Comparison of ENCODE assay signal across 13 cellular contexts in genomic region chr15:60212536-60212935, GRCh38.
DNase-seq lines count a peak whose midpoint lies in the region; ATAC-seq and TF ChIP-seq lines count a peak whose summit lies in the region.
"Had no signal": no experiment of that assay in that cellular context is flagged by ENCODE, and none has a peak within 500 bp of the region (broad histone marks: within the 10 kb centered on the region; RNA-seq: fewer than 3 reads in every experiment).

No MANE protein-coding gene starts in this region.

- no TSS peak for BruUV-seq in MCF 10A (replicated peaks; lab: Mats Ljungman, UMichigan)

- intact Hi-C loops in MCF 10A (cut with micrococcal nuclease): no loop called here
- intact Hi-C loops in breast epithelium (cut with DNase I; ENCODE audit: low total_unique reads): no loop called here
- intact Hi-C loops in activated T-helper 1 cell treated with anti-CD3 and anti-CD28 coated beads, Interleukin-12 subunit alpha, Interleukin-12 subunit beta, Interleukin-2, Interleukin-4 antibody, amounts not matched to agents 30 ng/mL and 10 ng/mL and 1 ng/mL, durations not matched to agents 14 hours and 24 hours and 36 hours (cut with micrococcal nuclease): loop anchor here (10.0 kb wide), 1 partner anchor 112 kb away; no protein-coding TSS in a partner anchor

- peaks cover 13% of the 10 kb centered on the region for H3K4me1 Mint-ChIP-seq in MCF 10A (ENCODE audit: insufficient read depth, unreplicated experiment)
- no peaks in the 10 kb centered on the region for H3K4me1 Mint-ChIP-seq in CD8-positive, alpha-beta memory T cell
- no peaks in the 10 kb centered on the region for H3K4me1 Mint-ChIP-seq in activated T-helper 1 cell treated with anti-CD3 and anti-CD28 coated beads, Interleukin-12 subunit alpha, Interleukin-12 subunit beta, Interleukin-2, Interleukin-4 antibody, amounts not matched to agents 30 ng/mL and 10 ng/mL and 1 ng/mL, durations not matched to agents 14 hours and 24 hours and 36 hours (ENCODE audit: low read depth)

- H3K9me3 Mint-ChIP-seq in MCF 10A (ENCODE audit: unreplicated experiment): no peaks in the 10 kb centered on the region
- H3K9me3 Mint-ChIP-seq in CD8-positive, alpha-beta memory T cell: peaks cover 0 to 2% (median 0%) of the 10 kb centered on the region in 5 donors
- no peaks in the 10 kb centered on the region for H3K9me3 Mint-ChIP-seq in activated T-helper 1 cell treated with anti-CD3 and anti-CD28 coated beads, Interleukin-12 subunit alpha, Interleukin-12 subunit beta, Interleukin-2, Interleukin-4 antibody, amounts not matched to agents 30 ng/mL and 10 ng/mL and 1 ng/mL, durations not matched to agents 14 hours and 24 hours and 36 hours
- H3K9me3 Mint-ChIP-seq: T-helper 1 cell treated with Interleukin-12 subunit alpha and Interleukin-12 subunit beta and Interleukin-4 antibody, amounts not matched to agents 30 μg/mL and 1 μg/mL, for 36 hours; type B pancreatic cell had no signal

- H3K27me3 ChIP-seq in breast epithelium: peaks cover 0 to 7% of the 10 kb centered on the region in 2 donors
- peaks cover 3% of the 10 kb centered on the region for H3K27me3 ChIP-seq in CD8-positive, alpha-beta memory T cell (ENCODE audit: insufficient read depth, low read length, poor library complexity, severe bottlenecking)

- no peak for ATAC-seq in HG02884 (IDR thresholded peaks at IDR 0.05; ENCODE audit: unreplicated experiment)

- no peak overlapping the region for H3K4me3 Mint-ChIP-seq in MCF 10A (ENCODE audit: unreplicated experiment)
- no peak overlapping the region for H3K4me3 Mint-ChIP-seq in CD8-positive, alpha-beta memory T cell
- H3K4me3 Mint-ChIP-seq in activated T-helper 1 cell treated with anti-CD3 and anti-CD28 coated beads, Interleukin-12 subunit alpha, Interleukin-12 subunit beta, Interleukin-2, Interleukin-4 antibody, amounts not matched to agents 30 ng/mL and 10 ng/mL and 1 ng/mL, durations not matched to agents 14 hours and 24 hours and 36 hours: no peak overlapping the region
- H3K4me3 Mint-ChIP-seq: T-helper 1 cell treated with Interleukin-12 subunit alpha and Interleukin-12 subunit beta and Interleukin-4 antibody, amounts not matched to agents 30 μg/mL and 1 μg/mL, for 36 hours; type B pancreatic cell had no signal

- H3K36me3 Mint-ChIP-seq in MCF 10A (ENCODE audit: insufficient read depth, unreplicated experiment): no peaks in the 10 kb centered on the region
- H3K36me3 Mint-ChIP-seq in CD8-positive, alpha-beta memory T cell: no peaks in the 10 kb centered on the region
- H3K36me3 Mint-ChIP-seq in activated T-helper 1 cell treated with anti-CD3 and anti-CD28 coated beads, Interleukin-12 subunit alpha, Interleukin-12 subunit beta, Interleukin-2, Interleukin-4 antibody, amounts not matched to agents 30 ng/mL and 10 ng/mL and 1 ng/mL, durations not matched to agents 14 hours and 24 hours and 36 hours (ENCODE audit: low read depth): no peaks in the 10 kb centered on the region
- H3K36me3 Mint-ChIP-seq: type B pancreatic cell had no signal

- TF ChIP-seq POLR2A in breast epithelium (IDR thresholded peaks at IDR 0.05): no peak

- H3K36me3 ChIP-seq in breast epithelium: no peaks in the 10 kb centered on the region
- no peaks in the 10 kb centered on the region for H3K36me3 ChIP-seq in CD8-positive, alpha-beta memory T cell (ENCODE audit: insufficient read depth, low read length)

- H3K27me3 Mint-ChIP-seq in MCF 10A (ENCODE audit: insufficient read depth, unreplicated experiment): no peaks in the 10 kb centered on the region
- peaks cover 3 to 55% of the 10 kb centered on the region in 2 donors for H3K27me3 Mint-ChIP-seq in CD8-positive, alpha-beta memory T cell
- peaks cover 36% of the 10 kb centered on the region for H3K27me3 Mint-ChIP-seq in activated T-helper 1 cell treated with anti-CD3 and anti-CD28 coated beads, Interleukin-12 subunit alpha, Interleukin-12 subunit beta, Interleukin-2, Interleukin-4 antibody, amounts not matched to agents 30 ng/mL and 10 ng/mL and 1 ng/mL, durations not matched to agents 14 hours and 24 hours and 36 hours (ENCODE audit: insufficient read depth)

- CTCF ChIA-PET in MCF 10A (lab: Yijun Ruan, JAX): interaction anchor here (0.6 to 2.7 kb wide), 5 partner anchors 10 to 466 kb away, joined by 3 to 12 read pairs (median 3); no protein-coding TSS in a partner anchor
- CTCF ChIA-PET in CD8-positive, alpha-beta memory T cell (lab: Charles Lee): interaction anchor here (1.7 kb wide), 1 partner anchor 12 kb away, joined by 3 read pairs; no protein-coding TSS in a partner anchor

- H3K4me1 ChIP-seq in breast epithelium: no peaks in the 10 kb centered on the region
- no peaks in the 10 kb centered on the region for H3K4me1 ChIP-seq in CD8-positive, alpha-beta memory T cell (ENCODE audit: insufficient read depth, low read length)
- H3K4me1 ChIP-seq: parathyroid adenoma had no signal

- POLR2A ChIA-PET in MCF 10A (lab: Yijun Ruan, JAX): no interaction called here
- POLR2A ChIA-PET in CD8-positive, alpha-beta memory T cell (lab: Charles Lee): no interaction called here

- H3K4me3 ChIP-seq in breast epithelium (no peak overlapping the region), choroid plexus epithelial cell (ENCODE audit: low read depth, low read length) (no peak overlapping the region)
- no peak overlapping the region for H3K4me3 ChIP-seq in CD8-positive, alpha-beta memory T cell (ENCODE audit: low read length)

- peak; percentile 25 for DNase-seq in MCF 10A (ENCODE audit: unreplicated experiment)
- no peak for DNase-seq in breast epithelium (ENCODE audit: low spot score in 2 of 2)
- peak; percentile 30 for DNase-seq in NCI-H69 (lab: John Stamatoyannopoulos, UW)
- peak; percentile 3 for DNase-seq in choroid plexus epithelial cell (ENCODE audit: low read depth)
- no peak for DNase-seq in GM10266 (ENCODE audit: extremely low spot score)
- no peak for DNase-seq in CD8-positive, alpha-beta memory T cell
- DNase-seq in activated T-helper 1 cell treated with anti-CD3 and anti-CD28 coated beads, Interleukin-12 subunit alpha, Interleukin-12 subunit beta, Interleukin-2, Interleukin-4 antibody, amounts not matched to agents 30 ng/mL and 10 ng/mL and 1 ng/mL, durations not matched to agents 14 hours and 24 hours and 36 hours (ENCODE audit: low spot score): no peak
- DNase-seq: activated effector memory CD4-positive, alpha-beta T cell treated with Interleukin-2 at 50 U/mL for 16 hours; NCI-H1417 treated with DMSO at 0.1 percent for 48 hours had no signal

- H3K9me3 ChIP-seq in breast epithelium: no peaks in the 10 kb centered on the region
- no peaks in the 10 kb centered on the region for H3K9me3 ChIP-seq in CD8-positive, alpha-beta memory T cell (ENCODE audit: low read length)

- no peak overlapping the region for H3K27ac Mint-ChIP-seq in MCF 10A (ENCODE audit: low read depth, unreplicated experiment)
- no peak overlapping the region for H3K27ac Mint-ChIP-seq in CD8-positive, alpha-beta memory T cell
- no peak overlapping the region for H3K27ac Mint-ChIP-seq in activated T-helper 1 cell treated with anti-CD3 and anti-CD28 coated beads, Interleukin-12 subunit alpha, Interleukin-12 subunit beta, Interleukin-2, Interleukin-4 antibody, amounts not matched to agents 30 ng/mL and 10 ng/mL and 1 ng/mL, durations not matched to agents 14 hours and 24 hours and 36 hours
- H3K27ac Mint-ChIP-seq: T-helper 1 cell treated with Interleukin-12 subunit alpha and Interleukin-12 subunit beta and Interleukin-4 antibody, amounts not matched to agents 30 μg/mL and 1 μg/mL, for 36 hours; type B pancreatic cell had no signal

- TF ChIP-seq CTCF in MCF 10A (IDR thresholded peaks at IDR 0.05; ENCODE audit: unreplicated experiment): no peak
- no peak for TF ChIP-seq CTCF in breast epithelium (IDR thresholded peaks at IDR 0.05)
- no peak for TF ChIP-seq CTCF in choroid plexus epithelial cell (conservative IDR thresholded peaks at IDR 0.05; ENCODE audit: low read depth, low read length)
- TF ChIP-seq CTCF in GM10266 (IDR thresholded peaks at IDR 0.05; ENCODE audit: control insufficient read depth, insufficient read depth, low read depth, missing control alignments): no peak

- H3K27ac ChIP-seq in breast epithelium: no peak overlapping the region
- H3K27ac ChIP-seq in CD8-positive, alpha-beta memory T cell (ENCODE audit: low read depth, low read length): no peak overlapping the region
- H3K27ac ChIP-seq: parathyroid adenoma had no signal

Comparison
In these comparisons a context has a peak if more than half of its experiments do, and no peak if none do; other contexts are left out.
1. DNase-seq: peak in MCF 10A (single experiment), NCI-H69 (single experiment) and choroid plexus epithelial cell (single experiment); none in breast epithelium (0 of 2), GM10266 (single experiment), CD8-positive, alpha-beta memory T cell (0 of 5) and activated T-helper 1 cell treated with anti-CD3 and anti-CD28 coated beads, Interleukin-12 subunit alpha, Interleukin-12 subunit beta, Interleukin-2, Interleukin-4 antibody, amounts not matched to agents 30 ng/mL and 10 ng/mL and 1 ng/mL, durations not matched to agents 14 hours and 24 hours and 36 hours (single experiment).